ENCODE assay signal across 28 cellular contexts in genomic region chrX:25726539-25726938, GRCh38.
DNase-seq lines count a peak whose midpoint lies in the region; ATAC-seq and TF ChIP-seq lines count a peak whose summit lies in the region.
"Had no signal": no experiment of that assay in that cellular context is flagged by ENCODE, and none has a peak within 500 bp of the region (broad histone marks: within the 10 kb centered on the region; RNA-seq: fewer than 3 reads in every experiment).

No MANE protein-coding gene starts in this region.

- no peaks in the 10 kb centered on the region for H3K36me3 ChIP-seq in hepatocyte (replicated peaks; ENCODE audit: insufficient read depth, low read depth)
- H3K36me3 ChIP-seq: adrenal gland, sigmoid colon had no signal

- no peak overlapping the region for H2AFZ ChIP-seq in hepatocyte

- H3K27me3 ChIP-seq in hepatocyte, result no peaks in the 10 kb centered on the region
- H3K27me3 ChIP-seq: adrenal gland, sigmoid colon had no signal

- 86% methylated on average over 1 of the region's 1 CpG for WGBS in hepatocyte (ENCODE audit: low lambda C conversion rate, missing lambda C conversion rate)

- H3K4me3 ChIP-seq in astrocyte of the spinal cord (ENCODE audit: low read depth, low read length), result no peak overlapping the region
- H3K4me3 ChIP-seq in hepatocyte, result no peak overlapping the region
- H3K4me3 ChIP-seq: adrenal gland, sigmoid colon had no signal

- no peaks in the 10 kb centered on the region for H3K79me2 ChIP-seq in hepatocyte

- no peaks in the 10 kb centered on the region for H3K27me3 Mint-ChIP-seq in T-helper 2 cell treated with Interferon-gamma antibody and Interleukin-4, amounts not matched to agents 5 μg/mL and 100 μg/mL, for 36 hours (ENCODE audit: low read depth)
- H3K27me3 Mint-ChIP-seq: activated B cell treated with CpG ODN at 0.5 μM for 24 hours; CD4-positive, alpha-beta memory T cell; stimulated activated memory B cell treated with anti-CD40 and anti-IgM and Interleukin-4, amounts not matched to agents 10 μg/mL and 1 μg/mL and 100 μg/mL, for 72 hours had no signal

- peaks cover 4% of the 10 kb centered on the region for H3K9me3 Mint-ChIP-seq in T-helper 2 cell treated with Interferon-gamma antibody and Interleukin-4, amounts not matched to agents 5 μg/mL and 100 μg/mL, for 36 hours
- H3K9me3 Mint-ChIP-seq: activated B cell treated with CpG ODN at 0.5 μM for 24 hours; activated T-cell treated with anti-CD3 and anti-CD28 coated beads, Interleukin-2, amount 50 U/mL, for 72 hours; stimulated activated memory B cell treated with anti-CD40 and anti-IgM and Interleukin-4, amounts not matched to agents 10 μg/mL and 1 μg/mL and 100 μg/mL, for 72 hours had no signal

- TF ChIP-seq CTCF in astrocyte of the spinal cord (IDR thresholded peaks at IDR 0.05; ENCODE audit: low read depth, low read length) (no peak), hepatocyte (IDR thresholded peaks at IDR 0.05; ENCODE audit: poor library complexity) (no peak)

- H3K9me3 ChIP-seq in hepatocyte (ENCODE audit: low read depth), result no peaks in the 10 kb centered on the region
- H3K9me3 ChIP-seq: adrenal gland, sigmoid colon had no signal

- no peak overlapping the region for H3K4me2 ChIP-seq in hepatocyte

- H3K36me3 Mint-ChIP-seq in T-helper 2 cell treated with Interferon-gamma antibody and Interleukin-4, amounts not matched to agents 5 μg/mL and 100 μg/mL, for 36 hours (ENCODE audit: low read depth), result no peaks in the 10 kb centered on the region
- H3K36me3 Mint-ChIP-seq: CD4-positive, alpha-beta memory T cell; stimulated activated memory B cell treated with anti-CD40 and anti-IgM and Interleukin-4, amounts not matched to agents 10 μg/mL and 1 μg/mL and 100 μg/mL, for 72 hours had no signal

- no peak overlapping the region for H3K27ac Mint-ChIP-seq in T-helper 2 cell treated with Interferon-gamma antibody and Interleukin-4, amounts not matched to agents 5 μg/mL and 100 μg/mL, for 36 hours
- H3K27ac Mint-ChIP-seq: activated B cell treated with CpG ODN at 0.5 μM for 24 hours; activated T-cell treated with anti-CD3 and anti-CD28 coated beads, Interleukin-2, amount 50 U/mL, for 72 hours; CD4-positive, alpha-beta memory T cell; stimulated activated memory B cell treated with anti-CD40 and anti-IgM and Interleukin-4, amounts not matched to agents 10 μg/mL and 1 μg/mL and 100 μg/mL, for 72 hours had no signal

- no peak overlapping the region for H3K27ac ChIP-seq in hepatocyte
- H3K27ac ChIP-seq: 22Rv1, adrenal gland, epithelial cell of prostate had no signal

- H3K4me3 Mint-ChIP-seq in T-helper 2 cell treated with Interferon-gamma antibody and Interleukin-4, amounts not matched to agents 5 μg/mL and 100 μg/mL, for 36 hours, result no peak overlapping the region
- H3K4me3 Mint-ChIP-seq: activated B cell treated with CpG ODN at 0.5 μM for 24 hours; activated T-cell treated with anti-CD3 and anti-CD28 coated beads, Interleukin-2, amount 50 U/mL, for 72 hours; CD4-positive, alpha-beta memory T cell; stimulated activated memory B cell treated with anti-CD40 and anti-IgM and Interleukin-4, amounts not matched to agents 10 μg/mL and 1 μg/mL and 100 μg/mL, for 72 hours had no signal

- no peaks in the 10 kb centered on the region for H4K20me1 ChIP-seq in hepatocyte (ENCODE audit: insufficient read depth, poor library complexity, severe bottlenecking)

- no peak for ATAC-seq in HG02870 (IDR thresholded peaks at IDR 0.05; ENCODE audit: unreplicated experiment)
- ATAC-seq in GM19351 (IDR thresholded peaks at IDR 0.05; ENCODE audit: unreplicated experiment), result no peak
- ATAC-seq: activated T-cell treated with anti-CD3 and anti-CD28 coated beads, Interleukin-2, amount 50 U/mL, for 72 hours; PC-3; stimulated activated memory B cell treated with anti-CD40 and anti-IgM and Interleukin-4, amounts not matched to agents 10 μg/mL and 1 μg/mL and 100 μg/mL, for 72 hours had no signal

- H3K4me1 Mint-ChIP-seq in T-helper 2 cell treated with Interferon-gamma antibody and Interleukin-4, amounts not matched to agents 5 μg/mL and 100 μg/mL, for 36 hours (ENCODE audit: low read depth), result no peaks in the 10 kb centered on the region
- H3K4me1 Mint-ChIP-seq: activated B cell treated with CpG ODN at 0.5 μM for 24 hours; CD4-positive, alpha-beta memory T cell; stimulated activated memory B cell treated with anti-CD40 and anti-IgM and Interleukin-4, amounts not matched to agents 10 μg/mL and 1 μg/mL and 100 μg/mL, for 72 hours had no signal

- H3K4me1 ChIP-seq in hepatocyte (ENCODE audit: insufficient read depth), result no peaks in the 10 kb centered on the region
- H3K4me1 ChIP-seq: adrenal gland, sigmoid colon had no signal

- in situ Hi-C loops in astrocyte of the spinal cord (cut with HindIII; ENCODE audit: low sequenced_read_pairs), result no loop called here

- no peaks in the 10 kb centered on the region for H3K9me2 ChIP-seq in hepatocyte (replicated peaks; ENCODE audit: insufficient read depth)

- DNase-seq in NCI-H2081 (lab: John Stamatoyannopoulos, UW) (peak; percentile 3 to 10), NCI-H2081 treated with DMSO at 0.1 percent for 48 hours (lab: John Stamatoyannopoulos, UW) (no peak), astrocyte of the spinal cord (ENCODE audit: low read depth, low spot score) (peak; percentile 22), hepatocyte (ENCODE audit: low spot score) (peak; percentile 3), DMS79 treated with DMSO at 0.1 percent for 48 hours (lab: John Stamatoyannopoulos, UW) (no peak)
- no peak for DNase-seq in T-helper 2 cell treated with Interferon-gamma antibody and Interleukin-4, amounts not matched to agents 5 μg/mL and 100 μg/mL, for 36 hours (ENCODE audit: low spot score)
- DNase-seq: activated B cell treated with CpG ODN at 0.5 μM for 24 hours; activated naive CD4-positive, alpha-beta T cell; activated T-cell treated with anti-CD3 and anti-CD28 coated beads, Interleukin-2, amount 50 U/mL, for 72 hours; adrenal gland; CD4-positive, alpha-beta memory T cell; effector CD4-positive, alpha-beta T cell; foreskin melanocyte; GOT3; mesenchymal stem cell; MM.1S; NCI-H1417; NCI-H524 treated with DMSO at 0.1 percent for 48 hours; NK-92 treated with Interleukin-12 subunit alpha and Interleukin-12 subunit beta, amount 100 ng/mL, for 24 hours; PC-3; SHP77; sigmoid colon; stimulated activated CD4-positive, alpha-beta T cell treated with anti-CD3 and anti-CD28 coated beads, Interleukin-4, amount 100 ng/mL, for 4 hours had no signal

Comparison
In these comparisons a context has a peak if more than half of its experiments do, and no peak if none do; other contexts are left out.
1. DNase-seq: peak in NCI-H2081 (2 of 2), astrocyte of the spinal cord (single experiment) and hepatocyte (single experiment); none in NCI-H2081 treated with DMSO at 0.1 percent for 48 hours (single experiment), DMS79 treated with DMSO at 0.1 percent for 48 hours (single experiment) and T-helper 2 cell treated with Interferon-gamma antibody and Interleukin-4, amounts not matched to agents 5 μg/mL and 100 μg/mL, for 36 hours (single experiment).